19 cellular contexts compared by ENCODE assay signal in genomic region chr20:33874129-33874528, GRCh38.
"Had no signal": no experiment of that assay in that cellular context is flagged by ENCODE, and none has a peak within 500 bp of the region (broad histone marks: within the 10 kb centered on the region; RNA-seq: fewer than 3 reads in every experiment).

No MANE protein-coding gene starts in this region.

- DNase-seq: cortex of kidney; dorsolateral prefrontal cortex; effector CD8-positive, alpha-beta T cell; heart left ventricle; hippocampal formation; kidney glomerular epithelial cell; mucosa of descending colon; naive thymus-derived CD8-positive, alpha-beta T cell; spleen; stimulated activated CD4-positive, alpha-beta T cell treated with anti-CD3 and anti-CD28 coated beads, Interleukin-15, amount 100 ng/mL, for 24 hours; stimulated activated CD4-positive, alpha-beta T cell treated with anti-CD3 and anti-CD28 coated beads, Interleukin-2, amount 100 ng/mL, for 24 hours; stimulated activated CD4-positive, alpha-beta T cell treated with anti-CD3 and anti-CD28 coated beads, Interleukin-4, amount 100 ng/mL, for 4 hours; stimulated activated naive CD4-positive, alpha-beta T cell; stomach; substantia nigra; transverse colon had no signal

- H3K27me3 ChIP-seq: dorsolateral prefrontal cortex, heart left ventricle, spleen, stomach, transverse colon had no signal

- H3K4me1 ChIP-seq: heart left ventricle had no signal

- FAIRE-seq: endometrium, frontal cortex had no signal

- H3K36me3 ChIP-seq: heart left ventricle, spleen, stomach, thoracic aorta, transverse colon had no signal

- H3K4me3 ChIP-seq: dorsolateral prefrontal cortex, heart left ventricle, mucosa of descending colon, spleen, stomach, thoracic aorta, transverse colon had no signal

- H3K27ac ChIP-seq: dorsolateral prefrontal cortex, heart left ventricle, stomach, thoracic aorta, transverse colon had no signal
